1 cellular context compared by ENCODE assay signal in genomic region chr20:37178839-37179670, GRCh38.
TF ChIP-seq lines count a peak whose summit lies in the region.

Gene MROH8 (minus strand): TSS chr20:37179548.
Gene RPN2 (plus strand): TSS chr20:37179330. CDS start chr20:37179357, 27 bp downstream.

TF ChIP-seq in HepG2, 621 proteins besides CTCF, POLR2A, EP300 and RAD21 (continued from another document and continues in another):
- TF ChIP-seq, protein P1, sequence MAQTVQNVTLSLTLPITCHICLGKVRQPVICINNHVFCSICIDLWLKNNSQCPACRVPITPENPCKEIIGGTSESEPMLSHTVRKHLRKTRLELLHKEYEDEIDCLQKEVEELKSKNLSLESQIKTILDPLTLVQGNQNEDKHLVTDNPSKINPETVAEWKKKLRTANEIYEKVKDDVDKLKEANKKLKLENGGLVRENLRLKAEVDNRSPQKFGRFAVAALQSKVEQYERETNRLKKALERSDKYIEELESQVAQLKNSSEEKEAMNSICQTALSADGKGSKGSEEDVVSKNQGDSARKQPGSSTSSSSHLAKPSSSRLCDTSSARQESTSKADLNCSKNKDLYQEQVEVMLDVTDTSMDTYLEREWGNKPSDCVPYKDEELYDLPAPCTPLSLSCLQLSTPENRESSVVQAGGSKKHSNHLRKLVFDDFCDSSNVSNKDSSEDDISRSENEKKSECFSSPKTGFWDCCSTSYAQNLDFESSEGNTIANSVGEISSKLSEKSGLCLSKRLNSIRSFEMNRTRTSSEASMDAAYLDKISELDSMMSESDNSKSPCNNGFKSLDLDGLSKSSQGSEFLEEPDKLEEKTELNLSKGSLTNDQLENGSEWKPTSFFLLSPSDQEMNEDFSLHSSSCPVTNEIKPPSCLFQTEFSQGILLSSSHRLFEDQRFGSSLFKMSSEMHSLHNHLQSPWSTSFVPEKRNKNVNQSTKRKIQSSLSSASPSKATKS (CRISPR knock-in tag; IDR thresholded peaks at IDR 0.05) = no peak
- 0 out of 2 replicates have a peak, but pooled peaks have one; percentile 7 for TF ChIP-seq JUND (CRISPR knock-in tag; IDR thresholded peaks at IDR 0.05)
- peak; percentile 10; the same call in 1 of the 2 replicates for TF ChIP-seq ZZZ3 (CRISPR knock-in tag; IDR thresholded peaks at IDR 0.05; ENCODE audit: borderline replicate concordance)
- TF ChIP-seq ATAD3A (CRISPR knock-in tag; IDR thresholded peaks at IDR 0.05) = peak; percentile 34; the same call in 1 of the 2 replicates
- peak; percentile 56 for TF ChIP-seq ZNF367 (CRISPR knock-in tag; IDR thresholded peaks at IDR 0.05; ENCODE audit: borderline replicate concordance)
- peak; percentile 81 for TF ChIP-seq ZNF792 (CRISPR knock-in tag; IDR thresholded peaks at IDR 0.05)
- TF ChIP-seq, protein P2, sequence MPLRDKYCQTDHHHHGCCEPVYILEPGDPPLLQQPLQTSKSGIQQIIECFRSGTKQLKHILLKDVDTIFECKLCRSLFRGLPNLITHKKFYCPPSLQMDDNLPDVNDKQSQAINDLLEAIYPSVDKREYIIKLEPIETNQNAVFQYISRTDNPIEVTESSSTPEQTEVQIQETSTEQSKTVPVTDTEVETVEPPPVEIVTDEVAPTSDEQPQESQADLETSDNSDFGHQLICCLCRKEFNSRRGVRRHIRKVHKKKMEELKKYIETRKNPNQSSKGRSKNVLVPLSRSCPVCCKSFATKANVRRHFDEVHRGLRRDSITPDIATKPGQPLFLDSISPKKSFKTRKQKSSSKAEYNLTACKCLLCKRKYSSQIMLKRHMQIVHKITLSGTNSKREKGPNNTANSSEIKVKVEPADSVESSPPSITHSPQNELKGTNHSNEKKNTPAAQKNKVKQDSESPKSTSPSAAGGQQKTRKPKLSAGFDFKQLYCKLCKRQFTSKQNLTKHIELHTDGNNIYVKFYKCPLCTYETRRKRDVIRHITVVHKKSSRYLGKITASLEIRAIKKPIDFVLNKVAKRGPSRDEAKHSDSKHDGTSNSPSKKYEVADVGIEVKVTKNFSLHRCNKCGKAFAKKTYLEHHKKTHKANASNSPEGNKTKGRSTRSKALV (CRISPR knock-in tag; IDR thresholded peaks at IDR 0.05) = peak; percentile 87
- no peak for TF ChIP-seq PTBP1 (IDR thresholded peaks at IDR 0.05; ENCODE audit: low read depth, low read length, poor library complexity, severe bottlenecking)
- TF ChIP-seq RARG (CRISPR knock-in tag; IDR thresholded peaks at IDR 0.05; ENCODE audit: low read depth) = no peak
- TF ChIP-seq ZNF441 (CRISPR knock-in tag; IDR thresholded peaks at IDR 0.05; ENCODE audit: borderline replicate concordance) = 0 out of 2 replicates have a peak, but pooled peaks have one; percentile 63
- peak; percentile 75; the same call in 1 of the 2 replicates for TF ChIP-seq ZNF280D (CRISPR knock-in tag; IDR thresholded peaks at IDR 0.05)
- peak; percentile 85 for TF ChIP-seq KAT7 (CRISPR knock-in tag; IDR thresholded peaks at IDR 0.05; ENCODE audit: borderline replicate concordance)
- peak; percentile 95 for TF ChIP-seq ZNF160 (CRISPR knock-in tag; IDR thresholded peaks at IDR 0.05)
- TF ChIP-seq, protein P3, sequence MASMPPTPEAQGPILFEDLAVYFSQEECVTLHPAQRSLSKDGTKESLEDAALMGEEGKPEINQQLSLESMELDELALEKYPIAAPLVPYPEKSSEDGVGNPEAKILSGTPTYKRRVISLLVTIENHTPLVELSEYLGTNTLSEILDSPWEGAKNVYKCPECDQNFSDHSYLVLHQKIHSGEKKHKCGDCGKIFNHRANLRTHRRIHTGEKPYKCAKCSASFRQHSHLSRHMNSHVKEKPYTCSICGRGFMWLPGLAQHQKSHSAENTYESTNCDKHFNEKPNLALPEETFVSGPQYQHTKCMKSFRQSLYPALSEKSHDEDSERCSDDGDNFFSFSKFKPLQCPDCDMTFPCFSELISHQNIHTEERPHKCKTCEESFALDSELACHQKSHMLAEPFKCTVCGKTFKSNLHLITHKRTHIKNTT (CRISPR knock-in tag; IDR thresholded peaks at IDR 0.05) = peak; percentile 76; the same call in 1 of the 2 replicates
- peak; percentile 90 for TF ChIP-seq ZNF232 (CRISPR knock-in tag; IDR thresholded peaks at IDR 0.05; ENCODE audit: borderline replicate concordance)
- 0 out of 2 replicates have a peak, but pooled peaks have one; percentile 45 for TF ChIP-seq ZNF710 (CRISPR knock-in tag; IDR thresholded peaks at IDR 0.05; ENCODE audit: borderline replicate concordance)
- peak; percentile 78 for TF ChIP-seq BRD4 (CRISPR knock-in tag; IDR thresholded peaks at IDR 0.05)
- no peak; the same call in none of the 2 replicates for TF ChIP-seq SIN3B (IDR thresholded peaks at IDR 0.05; ENCODE audit: low read length)
- no peak for TF ChIP-seq SMC3 (IDR thresholded peaks at IDR 0.05; ENCODE audit: low read length)
- TF ChIP-seq MBD4 (IDR thresholded peaks at IDR 0.05; ENCODE audit: borderline replicate concordance, low read length) = no peak
- TF ChIP-seq ZNF546 (CRISPR knock-in tag; conservative IDR thresholded peaks at IDR 0.05) = peak; percentile 97
- peak; percentile 50; the same call in 1 of the 2 replicates for TF ChIP-seq MTF1 (CRISPR knock-in tag; IDR thresholded peaks at IDR 0.05)
- TF ChIP-seq GABPA (IDR thresholded peaks at IDR 0.05; ENCODE audit: low read depth, low read length) = peak; percentile 60
- peak; percentile 88 for TF ChIP-seq GABPA (CRISPR knock-in tag; IDR thresholded peaks at IDR 0.05; ENCODE audit: low read depth)
- TF ChIP-seq ELF3 (CRISPR knock-in tag; IDR thresholded peaks at IDR 0.05) = peak; percentile 89; the same call in 1 of the 2 replicates
- no peak; the same call in 1 of the 2 replicates for TF ChIP-seq MIER3 (CRISPR knock-in tag; IDR thresholded peaks at IDR 0.05; ENCODE audit: borderline replicate concordance)
- no peak for TF ChIP-seq ZFP36 (IDR thresholded peaks at IDR 0.05; ENCODE audit: borderline replicate concordance, low read depth, low read length, partially characterized antibody)
- peak; percentile 79 for TF ChIP-seq FOXJ3 (CRISPR knock-in tag; IDR thresholded peaks at IDR 0.05; ENCODE audit: borderline replicate concordance)
- no peak for TF ChIP-seq REXO4 (CRISPR knock-in tag; IDR thresholded peaks at IDR 0.05; ENCODE audit: borderline replicate concordance)
- TF ChIP-seq MEIS1 (CRISPR knock-in tag; IDR thresholded peaks at IDR 0.05; ENCODE audit: borderline replicate concordance) = peak; percentile 14; the same call in 1 of the 2 replicates
- peak; percentile 90 for TF ChIP-seq ZIK1 (CRISPR knock-in tag; IDR thresholded peaks at IDR 0.05; ENCODE audit: borderline replicate concordance, low read depth)
- peak; percentile 53 for TF ChIP-seq ZNF543 (CRISPR knock-in tag; IDR thresholded peaks at IDR 0.05)
- no peak for TF ChIP-seq ARID3A (IDR thresholded peaks at IDR 0.05; ENCODE audit: low read depth, low read length)
- peak; percentile 63; the same call in 1 of the 2 replicates for TF ChIP-seq PITX1 (CRISPR knock-in tag; IDR thresholded peaks at IDR 0.05)
- TF ChIP-seq ZNF430 (CRISPR knock-in tag; IDR thresholded peaks at IDR 0.05) = peak; percentile 4
- peak; percentile 87; the same call in 1 of the 2 replicates for TF ChIP-seq ZNF256 (CRISPR knock-in tag; conservative IDR thresholded peaks at IDR 0.05)
- 0 out of 2 replicates have a peak, but pooled peaks have one; percentile 35 for TF ChIP-seq ZNF138 (CRISPR knock-in tag; IDR thresholded peaks at IDR 0.05; ENCODE audit: low read depth)
- peak; percentile 98 for TF ChIP-seq SRSF1 (optimal IDR thresholded peaks at IDR 0.05; ENCODE audit: low read depth, low read length)
- 0 out of 2 replicates have a peak, but pooled peaks have one; percentile 9 for TF ChIP-seq GZF1 (CRISPR knock-in tag; IDR thresholded peaks at IDR 0.05)
- TF ChIP-seq, protein P4, sequence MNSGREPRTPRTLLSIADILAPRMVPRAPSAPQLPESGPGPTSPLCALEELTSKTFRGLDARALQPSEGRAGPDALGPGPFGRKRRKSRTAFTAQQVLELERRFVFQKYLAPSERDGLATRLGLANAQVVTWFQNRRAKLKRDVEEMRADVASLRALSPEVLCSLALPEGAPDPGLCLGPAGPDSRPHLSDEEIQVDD (CRISPR knock-in tag; IDR thresholded peaks at IDR 0.05; ENCODE audit: borderline replicate concordance) = peak; percentile 67; the same call in 1 of the 2 replicates
- peak; percentile 55 for TF ChIP-seq ZNF580 (CRISPR knock-in tag; IDR thresholded peaks at IDR 0.05; ENCODE audit: borderline replicate concordance, low read depth)
- TF ChIP-seq JDP2 (CRISPR knock-in tag; IDR thresholded peaks at IDR 0.05; ENCODE audit: borderline replicate concordance) = no peak
- TF ChIP-seq ZNF180 (CRISPR knock-in tag; IDR thresholded peaks at IDR 0.05; ENCODE audit: borderline replicate concordance, low read depth) = no peak
- TF ChIP-seq, protein P5, sequence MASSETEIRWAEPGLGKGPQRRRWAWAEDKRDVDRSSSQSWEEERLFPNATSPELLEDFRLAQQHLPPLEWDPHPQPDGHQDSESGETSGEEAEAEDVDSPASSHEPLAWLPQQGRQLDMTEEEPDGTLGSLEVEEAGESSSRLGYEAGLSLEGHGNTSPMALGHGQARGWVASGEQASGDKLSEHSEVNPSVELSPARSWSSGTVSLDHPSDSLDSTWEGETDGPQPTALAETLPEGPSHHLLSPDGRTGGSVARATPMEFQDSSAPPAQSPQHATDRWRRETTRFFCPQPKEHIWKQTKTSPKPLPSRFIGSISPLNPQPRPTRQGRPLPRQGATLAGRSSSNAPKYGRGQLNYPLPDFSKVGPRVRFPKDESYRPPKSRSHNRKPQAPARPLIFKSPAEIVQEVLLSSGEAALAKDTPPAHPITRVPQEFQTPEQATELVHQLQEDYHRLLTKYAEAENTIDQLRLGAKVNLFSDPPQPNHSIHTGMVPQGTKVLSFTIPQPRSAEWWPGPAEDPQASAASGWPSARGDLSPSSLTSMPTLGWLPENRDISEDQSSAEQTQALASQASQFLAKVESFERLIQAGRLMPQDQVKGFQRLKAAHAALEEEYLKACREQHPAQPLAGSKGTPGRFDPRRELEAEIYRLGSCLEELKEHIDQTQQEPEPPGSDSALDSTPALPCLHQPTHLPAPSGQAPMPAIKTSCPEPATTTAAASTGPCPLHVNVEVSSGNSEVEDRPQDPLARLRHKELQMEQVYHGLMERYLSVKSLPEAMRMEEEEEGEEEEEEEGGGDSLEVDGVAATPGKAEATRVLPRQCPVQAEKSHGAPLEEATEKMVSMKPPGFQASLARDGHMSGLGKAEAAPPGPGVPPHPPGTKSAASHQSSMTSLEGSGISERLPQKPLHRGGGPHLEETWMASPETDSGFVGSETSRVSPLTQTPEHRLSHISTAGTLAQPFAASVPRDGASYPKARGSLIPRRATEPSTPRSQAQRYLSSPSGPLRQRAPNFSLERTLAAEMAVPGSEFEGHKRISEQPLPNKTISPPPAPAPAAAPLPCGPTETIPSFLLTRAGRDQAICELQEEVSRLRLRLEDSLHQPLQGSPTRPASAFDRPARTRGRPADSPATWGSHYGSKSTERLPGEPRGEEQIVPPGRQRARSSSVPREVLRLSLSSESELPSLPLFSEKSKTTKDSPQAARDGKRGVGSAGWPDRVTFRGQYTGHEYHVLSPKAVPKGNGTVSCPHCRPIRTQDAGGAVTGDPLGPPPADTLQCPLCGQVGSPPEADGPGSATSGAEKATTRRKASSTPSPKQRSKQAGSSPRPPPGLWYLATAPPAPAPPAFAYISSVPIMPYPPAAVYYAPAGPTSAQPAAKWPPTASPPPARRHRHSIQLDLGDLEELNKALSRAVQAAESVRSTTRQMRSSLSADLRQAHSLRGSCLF (CRISPR knock-in tag; IDR thresholded peaks at IDR 0.05; ENCODE audit: borderline replicate concordance) = peak; percentile 93; the same call in 1 of the 2 replicates
